Comparison of ENCODE assay signal across 16 cellular contexts in the genomic region with DNA sequence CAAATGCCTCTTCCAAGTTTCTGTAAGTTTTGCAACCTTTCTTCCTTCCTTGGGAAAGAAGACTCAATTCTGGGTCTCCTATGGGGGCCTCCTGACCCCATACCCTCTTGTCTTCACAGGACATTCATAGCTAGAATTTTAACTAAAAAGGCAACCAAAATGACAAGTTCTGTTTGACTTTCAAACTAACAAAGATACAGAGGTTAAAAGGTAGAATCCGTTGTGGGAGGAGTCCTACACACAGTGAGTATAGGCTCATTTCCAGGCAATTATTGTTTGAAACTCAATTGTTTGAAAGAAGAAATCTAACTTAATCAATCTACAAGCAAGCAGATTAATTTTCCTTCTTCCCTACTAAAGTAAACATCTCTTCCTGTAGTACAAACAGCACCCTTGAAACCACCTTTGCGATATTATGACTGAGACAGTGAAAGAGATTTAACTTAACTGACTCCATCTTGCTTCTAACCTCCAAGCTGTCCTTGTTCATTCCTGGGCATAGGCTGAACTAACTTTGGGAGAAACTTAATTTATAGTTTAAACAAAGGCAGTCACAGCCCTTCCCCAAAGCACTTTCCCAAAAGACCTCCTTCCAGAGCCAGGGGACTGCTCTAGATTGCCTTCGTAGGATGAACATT. TPM values are rescaled to one million over a fixed set of nuclear protein-coding genes. Genes with fewer than 3 reads are reported as not detected.
A peak's percentile ranks its signal among the peaks of the same experiment; 100 is the strongest.
DNase-seq lines count a peak whose midpoint lies in the region; FAIRE-seq and TF ChIP-seq lines count a peak whose summit lies in the region.
"Had no signal": no experiment of that assay in that cellular context is flagged by ENCODE, and none has a peak within 500 bp of the region (broad histone marks: within the 10 kb centered on the region; RNA-seq: fewer than 3 reads in every experiment).

No MANE protein-coding gene starts in this region.

- no peaks in the 10 kb centered on the region for H3K9me1 ChIP-seq in keratinocyte (ENCODE audit: control insufficient read depth, extremely low read depth, insufficient read depth, low read length)

- dilution Hi-C loops in keratinocyte (cut with MboI; ENCODE audit: extremely low pct_ligation_motif_present, low sequenced_read_pairs), result no loop called here

- H3K27me3 ChIP-seq in keratinocyte (ENCODE audit: control insufficient read depth, extremely low read depth, insufficient read depth, low read length) (no peaks in the 10 kb centered on the region), transverse colon (no peaks in the 10 kb centered on the region)
- H3K27me3 ChIP-seq: dorsolateral prefrontal cortex, right lobe of liver had no signal

- peak overlapping the region; percentile 64 for H2AFZ ChIP-seq in keratinocyte (ENCODE audit: control insufficient read depth, low read length)

- no peaks in the 10 kb centered on the region for H3K9me3 Mint-ChIP-seq in activated naive CD4-positive, alpha-beta T cell treated with anti-CD3 and anti-CD28 coated beads for 36 hours
- H3K9me3 Mint-ChIP-seq in activated CD4-positive, alpha-beta memory T cell treated with anti-CD3 and anti-CD28 coated beads, Interleukin-2, amount 10 ng/mL, durations not matched to agents 7 days and 5 days, result peaks cover 4% of the 10 kb centered on the region
- H3K9me3 Mint-ChIP-seq: neural crest cell had no signal

- H3K27ac ChIP-seq in keratinocyte (ENCODE audit: control insufficient read depth, insufficient read depth, low read length) (peak overlapping the region; percentile 84), transverse colon (peak overlapping the region; percentile 66 to 73 (median 72))
- H3K27ac ChIP-seq: dorsolateral prefrontal cortex had no signal

- H3K27ac Mint-ChIP-seq in activated naive CD4-positive, alpha-beta T cell treated with anti-CD3 and anti-CD28 coated beads for 36 hours, result peak overlapping the region; percentile 91
- H3K27ac Mint-ChIP-seq in activated CD4-positive, alpha-beta memory T cell treated with anti-CD3 and anti-CD28 coated beads, Interleukin-2, amount 10 ng/mL, durations not matched to agents 7 days and 5 days, result peak overlapping the region; percentile 87

- H3K4me1 ChIP-seq in keratinocyte (ENCODE audit: control insufficient read depth, extremely low read depth, insufficient read depth, low read length), result peaks cover 18% of the 10 kb centered on the region
- peaks cover 5 to 37% (median 19%) of the 10 kb centered on the region in 4 donors for H3K4me1 ChIP-seq in transverse colon

- intact Hi-C loops in activated naive CD4-positive, alpha-beta T cell treated with anti-CD3 and anti-CD28 coated beads for 36 hours (cut with micrococcal nuclease), result loop anchor here (1.0 kb wide), 6 partner anchors 13 to 55 kb away; no protein-coding TSS in a partner anchor
- intact Hi-C loops in transverse colon (cut with DNase I; ENCODE audit: low total_unique reads), result no loop called here

- peak overlapping the region; percentile 54 for H3K9ac ChIP-seq in keratinocyte (ENCODE audit: control insufficient read depth, extremely low read depth, insufficient read depth, low read length)

- H3K4me1 Mint-ChIP-seq in activated naive CD4-positive, alpha-beta T cell treated with anti-CD3 and anti-CD28 coated beads for 36 hours (ENCODE audit: low read depth), result peaks cover 40% of the 10 kb centered on the region
- H3K4me1 Mint-ChIP-seq in activated CD4-positive, alpha-beta memory T cell treated with anti-CD3 and anti-CD28 coated beads, Interleukin-2, amount 10 ng/mL, durations not matched to agents 7 days and 5 days, result peaks cover 42% of the 10 kb centered on the region
- H3K4me1 Mint-ChIP-seq: neural crest cell had no signal

- in situ Hi-C loops in transverse colon (cut with MboI; ENCODE audit: low pct_ligation_motif_present in 1 of 4, low pct_unique_long_range_greater_than_20kb in 1 of 4, low sequenced_read_pairs in 3 of 4), result no loop called here

- H3K4me3 ChIP-seq in keratinocyte (ENCODE audit: control insufficient read depth in 2 of 3, extremely low read depth in 1 of 3, insufficient read depth in 2 of 3, low read depth in 1 of 3, low read length in 3 of 3) (peak overlapping the region in 1 of 3 experiments; percentile 17), transverse colon (no peak overlapping the region)
- H3K4me3 ChIP-seq: dorsolateral prefrontal cortex, right lobe of liver had no signal

- TF ChIP-seq CTCF in keratinocyte (optimal IDR thresholded peaks at IDR 0.05 in 1 of 3, IDR thresholded peaks at IDR 0.05 in 1 of 3, conservative IDR thresholded peaks at IDR 0.05 in 1 of 3; ENCODE audit: extremely low read depth in 1 of 3, insufficient read depth in 2 of 3, low read length in 3 of 3) (no peak), transverse colon (IDR thresholded peaks at IDR 0.05) (no peak)

- H3K4me2 ChIP-seq in keratinocyte (ENCODE audit: control insufficient read depth, extremely low read depth, insufficient read depth, low read depth, low read length), result peak overlapping the region; percentile 50

- TF ChIP-seq POLR2A in transverse colon (IDR thresholded peaks at IDR 0.05), result no peak

- no peaks in the 10 kb centered on the region for H3K27me3 Mint-ChIP-seq in activated naive CD4-positive, alpha-beta T cell treated with anti-CD3 and anti-CD28 coated beads for 36 hours (ENCODE audit: low read depth)
- no peaks in the 10 kb centered on the region for H3K27me3 Mint-ChIP-seq in activated CD4-positive, alpha-beta memory T cell treated with anti-CD3 and anti-CD28 coated beads, Interleukin-2, amount 10 ng/mL, durations not matched to agents 7 days and 5 days

- TF ChIP-seq EP300 in transverse colon (IDR thresholded peaks at IDR 0.05; ENCODE audit: low read depth), result no peak

- POLR2A ChIA-PET in activated CD4-positive, alpha-beta memory T cell treated with anti-CD3 and anti-CD28 coated beads, Interleukin-2, amount 10 ng/mL, durations not matched to agents 7 days and 5 days (lab: Charles Lee), result interaction anchor here (0.7 to 3.3 kb wide), 6 partner anchors 7 to 58 kb away, joined by 3 to 21 read pairs (median 5); partner anchors contain the start of gene TNFSF10

- CTCF ChIA-PET in activated naive CD4-positive, alpha-beta T cell treated with anti-CD3 and anti-CD28 coated beads for 36 hours (lab: Charles Lee), result interaction anchor here (0.9 to 1.3 kb wide), 3 partner anchors 17 to 25 kb away, joined by 3 to 4 read pairs (median 3); no protein-coding TSS in a partner anchor
- CTCF ChIA-PET in activated CD4-positive, alpha-beta memory T cell treated with anti-CD3 and anti-CD28 coated beads, Interleukin-2, amount 10 ng/mL, durations not matched to agents 7 days and 5 days (lab: Charles Lee), result interaction anchor here (1.1 to 1.7 kb wide), 2 partner anchors 9 to 58 kb away, joined by 4 read pairs; no protein-coding TSS in a partner anchor

- 52 to 58% methylated on average over 3 of the region's 3 CpGs for WGBS in transverse colon (ENCODE audit: low coverage in 1 of 2), 2 donors

- no peaks in the 10 kb centered on the region for H3K79me2 ChIP-seq in keratinocyte (ENCODE audit: control insufficient read depth, insufficient read depth, low read length)

- H3K9me3 ChIP-seq in keratinocyte (ENCODE audit: control insufficient read depth, low read depth, low read length) (no peaks in the 10 kb centered on the region), transverse colon (no peaks in the 10 kb centered on the region)
- H3K9me3 ChIP-seq: right lobe of liver had no signal

- no peaks in the 10 kb centered on the region for H4K20me1 ChIP-seq in keratinocyte (ENCODE audit: control insufficient read depth, extremely low read depth, insufficient read depth, low read length)

- no peaks in the 10 kb centered on the region for H3K36me3 Mint-ChIP-seq in activated naive CD4-positive, alpha-beta T cell treated with anti-CD3 and anti-CD28 coated beads for 36 hours (ENCODE audit: low read depth)
- peaks cover 20% of the 10 kb centered on the region for H3K36me3 Mint-ChIP-seq in activated CD4-positive, alpha-beta memory T cell treated with anti-CD3 and anti-CD28 coated beads, Interleukin-2, amount 10 ng/mL, durations not matched to agents 7 days and 5 days (ENCODE audit: low read depth)

- no peak for DNase-seq in activated naive CD4-positive, alpha-beta T cell treated with anti-CD3 and anti-CD28 coated beads for 36 hours
- no peak for DNase-seq in activated naive CD4-positive, alpha-beta T cell treated with Interleukin-2 at 50 U/mL for 16 hours
- no peak for DNase-seq in activated CD4-positive, alpha-beta memory T cell treated with anti-CD3 and anti-CD28 coated beads, Interleukin-2, amount 10 ng/mL, durations not matched to agents 7 days and 5 days
- DNase-seq in keratinocyte (ENCODE audit: low read depth, low spot score), result no peak
- DNase-seq in transverse colon, result no peak
- no peak for DNase-seq in Ammon's horn (ENCODE audit: low spot score)
- DNase-seq in activated gamma-delta T cell treated with Interleukin-2 at 50 U/mL for 16 hours, result no peak
- DNase-seq in SIG-M5 treated with dmso at 0.1 percent for 504 hours (lab: John Stamatoyannopoulos, UW; ENCODE audit: unreplicated experiment), result no peak
- DNase-seq: dorsolateral prefrontal cortex; GOT3; NCI-H2171; right lobe of liver; SHP77; stimulated activated CD4-positive, alpha-beta T cell treated with anti-CD3 and anti-CD28 coated beads, Interleukin-4, amount 100 ng/mL, for 4 hours had no signal

- H3K36me3 ChIP-seq in keratinocyte (ENCODE audit: control insufficient read depth in 2 of 2, extremely low read depth in 1 of 2, insufficient read depth in 2 of 2, low read length in 2 of 2), result no peaks in the 10 kb centered on the region
- no peaks in the 10 kb centered on the region for H3K36me3 ChIP-seq in transverse colon
- H3K36me3 ChIP-seq: right lobe of liver had no signal

- peak overlapping the region; percentile 5 for H3K4me3 Mint-ChIP-seq in activated naive CD4-positive, alpha-beta T cell treated with anti-CD3 and anti-CD28 coated beads for 36 hours
- H3K4me3 Mint-ChIP-seq in activated CD4-positive, alpha-beta memory T cell treated with anti-CD3 and anti-CD28 coated beads, Interleukin-2, amount 10 ng/mL, durations not matched to agents 7 days and 5 days, result no peak overlapping the region
- H3K4me3 Mint-ChIP-seq: neural crest cell had no signal

- FAIRE-seq in keratinocyte (lab: Jason Lieb, UNC), result no peak
- FAIRE-seq: astrocyte had no signal

RNA-seq across cellular contexts. Expression of gene TNFSF10, which starts 14.4 kb away (rescaled TPM):
- total RNA-seq in activated naive CD4-positive, alpha-beta T cell treated with anti-CD3 and anti-CD28 coated beads for 36 hours, result 10 to 100 TPM; 31.8 to 32.7 TPM
- total RNA-seq in activated CD4-positive, alpha-beta memory T cell treated with anti-CD3 and anti-CD28 coated beads, Interleukin-2, amount 10 ng/mL, durations not matched to agents 7 days and 5 days, result 100 to 1,000 TPM; 118 to 119 TPM
- polyA plus RNA-seq in keratinocyte, result 21.7 to 47.2 TPM (median 22.2 TPM) in 3 replicates
- polyA plus RNA-seq in keratinocyte (2011; ENCODE audit: low read depth), result 30.2 TPM
- polyA plus RNA-seq in keratinocyte (2011; cell fraction: cytosol; rRNA removed), result 8.4 and 14.6 TPM in 2 replicates
- polyA plus RNA-seq in keratinocyte (2011; cell fraction: nucleus; rRNA removed), result 39.4 and 45.3 TPM in 2 replicates
- 18.6 and 28.6 TPM in 2 replicates for polyA plus RNA-seq in keratinocyte (2012; ENCODE audit: low replicate concordance)
- 17.3 to 42.2 TPM (median 17.9 TPM) in 3 replicates for polyA minus RNA-seq in keratinocyte
- 4.6 TPM for polyA minus RNA-seq in keratinocyte (2011; cell fraction: cytosol; rRNA and poly(A)+ RNA removed)
- polyA minus RNA-seq in keratinocyte (2011; cell fraction: nucleus; rRNA and poly(A)+ RNA removed), result 27.8 and 41.7 TPM in 2 replicates
- total RNA-seq in transverse colon, result 100 to 1,000 TPM in 3 of 4 donors, 10 to 100 TPM in 1; 73.8 to 150 (median 125) TPM
- total RNA-seq: neural crest cell had no signal
